ENCODE assay signal across 9 cellular contexts in genomic region chr16:63130942-63131341, GRCh38.
"Had no signal": no experiment of that assay in that cellular context is flagged by ENCODE, and none has a peak within 500 bp of the region (broad histone marks: within the 10 kb centered on the region; RNA-seq: fewer than 3 reads in every experiment).

No MANE protein-coding gene starts in this region.

- H3K4me1 ChIP-seq: HAP-1 had no signal

- H3K36me3 Mint-ChIP-seq: IgD-negative memory B cell had no signal

- H3K9ac ChIP-seq: GM23248 had no signal

- H3K4me3 Mint-ChIP-seq: HFFc6, IgD-negative memory B cell had no signal

- H3K36me3 ChIP-seq: HAP-1 had no signal

- H3K9me3 ChIP-seq: HAP-1 had no signal

- FAIRE-seq: HepG2 had no signal

- H3K27ac Mint-ChIP-seq: HFFc6, IgD-negative memory B cell had no signal

- H3K27me3 Mint-ChIP-seq: IgD-negative memory B cell had no signal

- ATAC-seq: HCT116, HepG2 had no signal

- H3K4me1 Mint-ChIP-seq: IgD-negative memory B cell had no signal

- H3K27ac ChIP-seq: GM23248, HL-60 had no signal

- H2AFZ ChIP-seq: GM23248 had no signal

- H3K4me3 ChIP-seq: GM23248, HAP-1 had no signal

- DNase-seq: GM23248, GOT3, H7, HFFc6 had no signal
